Comparison of ENCODE assay signal across 8 cellular contexts in genomic region chr1:91803847-91804545, GRCh38.
A peak's percentile ranks its signal among the peaks of the same experiment; 100 is the strongest.
DNase-seq lines count a peak whose midpoint lies in the region; ATAC-seq and TF ChIP-seq lines count a peak whose summit lies in the region.

No MANE protein-coding gene starts in this region.

- peaks cover 21% of the 10 kb centered on the region for H3K27me3 Mint-ChIP-seq in activated CD8-positive, alpha-beta T cell treated with anti-CD3 and anti-CD28 coated beads, Interleukin-2, amount 10 ng/mL, durations not matched to agents 7 days and 5 days (ENCODE audit: low read depth)

- H3K4me3 ChIP-seq in MG63 (no peak overlapping the region), gastroesophageal sphincter (no peak overlapping the region)

- H3K27ac ChIP-seq in gastroesophageal sphincter = peak overlapping the region; percentile 6 to 74 (median 72)

- TF ChIP-seq POLR2A in gastroesophageal sphincter (IDR thresholded peaks at IDR 0.05) = no peak

- in situ Hi-C loops in G401 (cut with HindIII; ENCODE audit: low sequenced_read_pairs) = no loop called here

- no peaks in the 10 kb centered on the region for H3K27me3 ChIP-seq in MG63
- no peaks in the 10 kb centered on the region for H3K27me3 ChIP-seq in gastroesophageal sphincter

- peak; percentile 85 for DNase-seq in G401 (ENCODE audit: low spot score)
- DNase-seq in MG63 = peak; percentile 13
- DNase-seq in activated CD8-positive, alpha-beta T cell treated with anti-CD3 and anti-CD28 coated beads, Interleukin-2, amount 10 ng/mL, durations not matched to agents 7 days and 5 days = peak; percentile 73
- peak; percentile 28 to 43 for DNase-seq in stimulated activated CD8-positive, alpha-beta memory T cell treated with anti-CD3 and anti-CD28 coated beads, Interleukin-2, amount 100 ng/mL, for 1 hour (ENCODE audit: low read depth in 2 of 2)
- no peak for DNase-seq in amniotic stem cell (lab: John Stamatoyannopoulos, UW)
- no peak for DNase-seq in NCI-H345 (lab: John Stamatoyannopoulos, UW)

- WGBS in gastroesophageal sphincter (ENCODE audit: low coverage in 1 of 2), 2 donors = 50 to 52% methylated on average over 4 to 5 of the region's 6 CpGs

- ATAC-seq in GM21576 (IDR thresholded peaks at IDR 0.05; ENCODE audit: unreplicated experiment) (peak; percentile 88), gastroesophageal sphincter (no peak)
- peak; percentile 65 for ATAC-seq in activated CD8-positive, alpha-beta T cell treated with anti-CD3 and anti-CD28 coated beads, Interleukin-2, amount 10 ng/mL, durations not matched to agents 7 days and 5 days

- CTCF ChIA-PET in activated CD8-positive, alpha-beta T cell treated with anti-CD3 and anti-CD28 coated beads, Interleukin-2, amount 10 ng/mL, durations not matched to agents 7 days and 5 days (lab: Charles Lee) = interaction anchor here (0.7 to 3.2 kb wide), 7 partner anchors 66 to 292 kb away, joined by 3 to 10 read pairs (median 4); partner anchors contain the start of gene TGFBR3

- no peaks in the 10 kb centered on the region for H3K36me3 ChIP-seq in MG63
- no peaks in the 10 kb centered on the region for H3K36me3 ChIP-seq in gastroesophageal sphincter

- TF ChIP-seq EP300 in gastroesophageal sphincter (IDR thresholded peaks at IDR 0.05) = no peak

- peaks cover 6% of the 10 kb centered on the region for H3K36me3 Mint-ChIP-seq in activated CD8-positive, alpha-beta T cell treated with anti-CD3 and anti-CD28 coated beads, Interleukin-2, amount 10 ng/mL, durations not matched to agents 7 days and 5 days (ENCODE audit: low read depth)

- H3K4me3 Mint-ChIP-seq in activated CD8-positive, alpha-beta T cell treated with anti-CD3 and anti-CD28 coated beads, Interleukin-2, amount 10 ng/mL, durations not matched to agents 7 days and 5 days = peak overlapping the region; percentile 60

- POLR2A ChIA-PET in activated CD8-positive, alpha-beta T cell treated with anti-CD3 and anti-CD28 coated beads, Interleukin-2, amount 10 ng/mL, durations not matched to agents 7 days and 5 days (lab: Charles Lee) = interaction anchor here (0.7 to 1.8 kb wide), 4 partner anchors 71 to 303 kb away, joined by 3 to 4 read pairs (median 3); no protein-coding TSS in a partner anchor

- no peaks in the 10 kb centered on the region for H3K9me3 Mint-ChIP-seq in activated CD8-positive, alpha-beta T cell treated with anti-CD3 and anti-CD28 coated beads, Interleukin-2, amount 10 ng/mL, durations not matched to agents 7 days and 5 days (ENCODE audit: insufficient read depth)

- TF ChIP-seq CTCF in gastroesophageal sphincter (IDR thresholded peaks at IDR 0.05) = no peak

- no peaks in the 10 kb centered on the region for H3K9me3 ChIP-seq in MG63
- no peaks in the 10 kb centered on the region for H3K9me3 ChIP-seq in gastroesophageal sphincter

- peaks cover 35 to 88% (median 59%) of the 10 kb centered on the region in 3 donors for H3K4me1 ChIP-seq in gastroesophageal sphincter

- peak overlapping the region; percentile 86 for H3K27ac Mint-ChIP-seq in activated CD8-positive, alpha-beta T cell treated with anti-CD3 and anti-CD28 coated beads, Interleukin-2, amount 10 ng/mL, durations not matched to agents 7 days and 5 days

- peaks cover 68% of the 10 kb centered on the region for H3K4me1 Mint-ChIP-seq in activated CD8-positive, alpha-beta T cell treated with anti-CD3 and anti-CD28 coated beads, Interleukin-2, amount 10 ng/mL, durations not matched to agents 7 days and 5 days (ENCODE audit: low read depth)

Comparison
In these comparisons a context has a peak if more than half of its experiments do, and no peak if none do; other contexts are left out.
1. DNase-seq: peak in G401 (single experiment), MG63 (single experiment), activated CD8-positive, alpha-beta T cell treated with anti-CD3 and anti-CD28 coated beads, Interleukin-2, amount 10 ng/mL, durations not matched to agents 7 days and 5 days (single experiment) and stimulated activated CD8-positive, alpha-beta memory T cell treated with anti-CD3 and anti-CD28 coated beads, Interleukin-2, amount 100 ng/mL, for 1 hour (2 of 2); none in amniotic stem cell (single experiment) and NCI-H345 (single experiment).